ENCODE assay signal across 27 cellular contexts in genomic region chr7:92221766-92222165, GRCh38. TPM values are rescaled to one million over a fixed set of nuclear protein-coding genes. Genes with fewer than 3 reads are reported as not detected.
"Had no signal": no experiment of that assay in that cellular context is flagged by ENCODE, and none has a peak within 500 bp of the region (broad histone marks: within the 10 kb centered on the region; RNA-seq: fewer than 3 reads in every experiment).

No MANE protein-coding gene starts in this region.

- H3K4me3 ChIP-seq: dorsolateral prefrontal cortex, esophagus muscularis mucosa, lower lobe of right lung, psoas muscle, skin epidermis, thoracic aorta, tibial nerve, upper lobe of right lung, uterus had no signal

- FAIRE-seq: keratinocyte had no signal

- H3K4me1 ChIP-seq: esophagus muscularis mucosa, lower lobe of right lung, psoas muscle, tibial nerve, upper lobe of right lung, uterus had no signal

- ATAC-seq: left ventricle myocardium superior; lower lobe of right lung; naive thymus-derived CD8-positive, alpha-beta T cell; psoas muscle; right cardiac atrium; stimulated activated naive B cell treated with anti-CD40 and anti-IgM and Interleukin-4, amounts not matched to agents 10 μg/mL and 1 μg/mL and 100 μg/mL, for 72 hours; upper lobe of right lung had no signal

- H3K36me3 ChIP-seq: uterus had no signal

- H3K4me1 Mint-ChIP-seq: immature natural killer cell; naive thymus-derived CD8-positive, alpha-beta T cell; nephron progenitor cell; stimulated activated naive B cell treated with anti-CD40 and anti-IgM and Interleukin-4, amounts not matched to agents 10 μg/mL and 1 μg/mL and 100 μg/mL, for 72 hours had no signal

- H3K27ac ChIP-seq: dorsolateral prefrontal cortex, epithelial cell of prostate, esophagus muscularis mucosa, lower lobe of right lung, psoas muscle, skin epidermis, thoracic aorta, tibial nerve, upper lobe of right lung, uterus had no signal

- H3K9me3 ChIP-seq: esophagus muscularis mucosa, lower lobe of right lung, psoas muscle, thoracic aorta, tibial nerve, upper lobe of right lung, uterus had no signal

- H3K27me3 Mint-ChIP-seq: naive thymus-derived CD8-positive, alpha-beta T cell; stimulated activated naive B cell treated with anti-CD40 and anti-IgM and Interleukin-4, amounts not matched to agents 10 μg/mL and 1 μg/mL and 100 μg/mL, for 72 hours; stimulated activated naive CD8-positive, alpha-beta T cell treated with anti-CD3 and anti-CD28 coated beads, Interleukin-15, Interleukin-2, amounts not matched to agents 100 ng/mL and 50 ng/mL, for 24 hours had no signal

- H3K9me3 Mint-ChIP-seq: immature natural killer cell; naive thymus-derived CD8-positive, alpha-beta T cell; nephron progenitor cell; stimulated activated naive B cell treated with anti-CD40 and anti-IgM and Interleukin-4, amounts not matched to agents 10 μg/mL and 1 μg/mL and 100 μg/mL, for 72 hours; stimulated activated naive CD8-positive, alpha-beta T cell treated with anti-CD3 and anti-CD28 coated beads, Interleukin-15, Interleukin-2, amounts not matched to agents 100 ng/mL and 50 ng/mL, for 24 hours had no signal

- H3K27ac Mint-ChIP-seq: immature natural killer cell; nephron progenitor cell; stimulated activated naive B cell treated with anti-CD40 and anti-IgM and Interleukin-4, amounts not matched to agents 10 μg/mL and 1 μg/mL and 100 μg/mL, for 72 hours; stimulated activated naive CD8-positive, alpha-beta T cell treated with anti-CD3 and anti-CD28 coated beads, Interleukin-15, Interleukin-2, amounts not matched to agents 100 ng/mL and 50 ng/mL, for 24 hours had no signal

- DNase-seq: dorsolateral prefrontal cortex; effector CD4-positive, alpha-beta T cell; foreskin melanocyte; hypothalamus; immature natural killer cell; left ventricle myocardium superior; lower lobe of right lung; naive thymus-derived CD8-positive, alpha-beta T cell; nephron progenitor cell; nucleus accumbens; posterior cingulate gyrus; psoas muscle; right cardiac atrium; stimulated activated CD4-positive, alpha-beta T cell treated with anti-CD3 and anti-CD28 coated beads, Interleukin-15, amount 100 ng/mL, for 24 hours; stimulated activated CD4-positive, alpha-beta T cell treated with anti-CD3 and anti-CD28 coated beads, Interleukin-2, amount 100 ng/mL, for 48 hours; stimulated activated naive B cell treated with anti-CD40 and anti-IgM and Interleukin-4, amounts not matched to agents 10 μg/mL and 1 μg/mL and 100 μg/mL, for 72 hours; upper lobe of right lung; uterus had no signal

- H3K27me3 ChIP-seq: dorsolateral prefrontal cortex, esophagus muscularis mucosa, tibial nerve, upper lobe of right lung, uterus had no signal

- H3K4me3 Mint-ChIP-seq: immature natural killer cell; naive thymus-derived CD8-positive, alpha-beta T cell; nephron progenitor cell; stimulated activated naive B cell treated with anti-CD40 and anti-IgM and Interleukin-4, amounts not matched to agents 10 μg/mL and 1 μg/mL and 100 μg/mL, for 72 hours; stimulated activated naive CD8-positive, alpha-beta T cell treated with anti-CD3 and anti-CD28 coated beads, Interleukin-15, Interleukin-2, amounts not matched to agents 100 ng/mL and 50 ng/mL, for 24 hours had no signal

RNA-seq across cellular contexts. Expression of gene LRRD1, which starts 42.8 kb away (rescaled TPM):
- total RNA-seq: left ventricle myocardium superior, lower lobe of right lung, mesenteric fat pad, osteocyte, psoas muscle, upper lobe of right lung had no signal
- polyA plus RNA-seq: immature natural killer cell; naive thymus-derived CD8-positive, alpha-beta T cell; right cardiac atrium had no signal
